Comparison of ENCODE assay signal across 13 cellular contexts in genomic region chr1:3515774-3516480, GRCh38.
DNase-seq lines count a peak whose midpoint lies in the region; ATAC-seq lines count a peak whose summit lies in the region.
"Had no signal": no experiment of that assay in that cellular context is flagged by ENCODE, and none has a peak within 500 bp of the region (broad histone marks: within the 10 kb centered on the region; RNA-seq: fewer than 3 reads in every experiment).

No MANE protein-coding gene starts in this region.

- H3K36me3 Mint-ChIP-seq in activated CD4-positive, alpha-beta T cell treated with anti-CD3 and anti-CD28 coated beads for 36 hours (ENCODE audit: low read depth): peaks cover 3% of the 10 kb centered on the region

- peak; percentile 27 for DNase-seq in NCI-H2171 treated with DMSO at 0.1 percent for 48 hours (lab: John Stamatoyannopoulos, UW)
- DNase-seq in NCI-H2171 (lab: John Stamatoyannopoulos, UW): no peak
- DNase-seq in NCI-H128 (lab: John Stamatoyannopoulos, UW; ENCODE audit: unreplicated experiment): peak; percentile 18
- peak; percentile 92 for DNase-seq in astrocyte of the hippocampus (ENCODE audit: low read depth, low spot score)
- DNase-seq in stromal cell of bone marrow (ENCODE audit: low read depth): peak; percentile 32
- no peak for DNase-seq in HuH-7 (ENCODE audit: low spot score)
- DNase-seq in activated CD4-positive, alpha-beta T cell treated with anti-CD3 and anti-CD28 coated beads for 36 hours: no peak
- DNase-seq: 8988T; activated naive CD4-positive, alpha-beta T cell treated with Interleukin-2 at 50 U/mL for 16 hours; NCI-H2029; OCI-M1; spleen had no signal

- no peaks in the 10 kb centered on the region for H3K4me1 Mint-ChIP-seq in activated CD4-positive, alpha-beta T cell treated with anti-CD3 and anti-CD28 coated beads for 36 hours

- no peak for ATAC-seq in GM18511 (IDR thresholded peaks at IDR 0.05; ENCODE audit: unreplicated experiment)
- ATAC-seq in activated CD4-positive, alpha-beta T cell treated with anti-CD3 and anti-CD28 coated beads for 36 hours: no peak

- no peaks in the 10 kb centered on the region for H3K9me3 Mint-ChIP-seq in activated CD4-positive, alpha-beta T cell treated with anti-CD3 and anti-CD28 coated beads for 36 hours (ENCODE audit: low read depth)

- POLR2A ChIA-PET in activated CD4-positive, alpha-beta T cell treated with anti-CD3 and anti-CD28 coated beads for 36 hours (lab: Charles Lee): no interaction called here

- H3K4me3 Mint-ChIP-seq in activated CD4-positive, alpha-beta T cell treated with anti-CD3 and anti-CD28 coated beads for 36 hours: no peak overlapping the region

- no peaks in the 10 kb centered on the region for H3K27me3 Mint-ChIP-seq in activated CD4-positive, alpha-beta T cell treated with anti-CD3 and anti-CD28 coated beads for 36 hours

- CTCF ChIA-PET in activated CD4-positive, alpha-beta T cell treated with anti-CD3 and anti-CD28 coated beads for 36 hours (lab: Charles Lee): interaction anchor here (0.5 kb wide), 1 partner anchor 348 kb away, joined by 3 read pairs; no protein-coding TSS in a partner anchor

- intact Hi-C loops in activated CD4-positive, alpha-beta T cell treated with anti-CD3 and anti-CD28 coated beads for 36 hours (cut with DNase I, micrococcal nuclease): no loop called here

- H3K27ac Mint-ChIP-seq in activated CD4-positive, alpha-beta T cell treated with anti-CD3 and anti-CD28 coated beads for 36 hours: no peak overlapping the region

Comparison
In these comparisons a context has a peak if more than half of its experiments do, and no peak if none do; other contexts are left out.
1. DNase-seq: peak in NCI-H2171 treated with DMSO at 0.1 percent for 48 hours (single experiment), NCI-H128 (single experiment), astrocyte of the hippocampus (single experiment) and stromal cell of bone marrow (single experiment); none in NCI-H2171 (single experiment), HuH-7 (single experiment) and activated CD4-positive, alpha-beta T cell treated with anti-CD3 and anti-CD28 coated beads for 36 hours (single experiment).